ENCODE assay signal across 13 cellular contexts in the genomic region with DNA sequence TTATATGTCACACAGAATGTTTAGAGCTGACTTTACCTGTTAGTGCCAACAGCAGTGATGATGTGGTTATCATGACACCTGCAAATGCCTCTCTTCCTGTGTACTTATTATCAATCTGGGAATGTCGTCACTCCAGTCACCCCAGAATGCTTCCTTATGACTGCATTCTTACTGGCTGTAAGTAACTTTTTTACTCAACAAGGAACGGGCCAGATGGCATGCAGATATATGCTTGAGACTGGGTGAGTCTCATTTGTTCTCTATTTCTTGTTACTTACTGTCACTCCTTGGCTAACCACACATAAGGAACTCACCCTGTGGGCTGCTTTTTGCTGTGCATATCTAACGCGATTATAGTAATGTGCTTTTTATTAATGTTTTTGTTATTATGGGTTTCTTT.
DNase-seq lines count a peak whose midpoint lies in the region; ATAC-seq and FAIRE-seq lines count a peak whose summit lies in the region.
"Had no signal": no experiment of that assay in that cellular context is flagged by ENCODE, and none has a peak within 500 bp of the region (broad histone marks: within the 10 kb centered on the region; RNA-seq: fewer than 3 reads in every experiment).

No MANE protein-coding gene starts in this region.

- DNase-seq in GM19239 (ENCODE audit: insufficient read length, low spot score) (no peak), KG1 (lab: John Stamatoyannopoulos, UW) (peak; percentile 11)
- DNase-seq in activated naive CD4-positive, alpha-beta T cell treated with anti-CD3 and anti-CD28 coated beads, Interleukin-2, amount 10 ng/mL, durations not matched to agents 7 days and 5 days, result no peak
- DNase-seq: activated T-cell treated with anti-CD3 and anti-CD28 coated beads, Interleukin-2, amount 50 U/mL, for 1 hour; CD8-positive, alpha-beta T cell; GF-D8; lower lobe of right lung; NCI-H1092 had no signal

- no peaks in the 10 kb centered on the region for H3K9me3 Mint-ChIP-seq in dendritic cell treated with granulocyte-macrophage colony-stimulating factor and Interleukin-4, amounts not matched to agents 40 ng/mL and 50 ng/mL, for 4 days
- H3K9me3 Mint-ChIP-seq in stimulated activated memory B cell treated with anti-CD40 and anti-IgM and Interleukin-4, amounts not matched to agents 10 μg/mL and 1 μg/mL and 100 μg/mL, for 72 hours, result no peaks in the 10 kb centered on the region
- no peaks in the 10 kb centered on the region for H3K9me3 Mint-ChIP-seq in activated naive CD4-positive, alpha-beta T cell treated with anti-CD3 and anti-CD28 coated beads, Interleukin-2, amount 10 ng/mL, durations not matched to agents 7 days and 5 days
- H3K9me3 Mint-ChIP-seq: CD8-positive, alpha-beta T cell had no signal

- no peaks in the 10 kb centered on the region for H3K36me3 Mint-ChIP-seq in dendritic cell treated with granulocyte-macrophage colony-stimulating factor and Interleukin-4, amounts not matched to agents 40 ng/mL and 50 ng/mL, for 4 days (ENCODE audit: low read depth)
- no peaks in the 10 kb centered on the region for H3K36me3 Mint-ChIP-seq in stimulated activated memory B cell treated with anti-CD40 and anti-IgM and Interleukin-4, amounts not matched to agents 10 μg/mL and 1 μg/mL and 100 μg/mL, for 72 hours
- no peaks in the 10 kb centered on the region for H3K36me3 Mint-ChIP-seq in activated naive CD4-positive, alpha-beta T cell treated with anti-CD3 and anti-CD28 coated beads, Interleukin-2, amount 10 ng/mL, durations not matched to agents 7 days and 5 days
- H3K36me3 Mint-ChIP-seq: CD8-positive, alpha-beta T cell had no signal

- intact Hi-C loops in dendritic cell treated with granulocyte-macrophage colony-stimulating factor and Interleukin-4, amounts not matched to agents 40 ng/mL and 50 ng/mL, for 4 days (cut with micrococcal nuclease), result no loop called here

- ATAC-seq in stimulated activated memory B cell treated with anti-CD40 and anti-IgM and Interleukin-4, amounts not matched to agents 10 μg/mL and 1 μg/mL and 100 μg/mL, for 72 hours, result peak; percentile 49
- ATAC-seq in HG02623 (IDR thresholded peaks at IDR 0.05; ENCODE audit: unreplicated experiment) (no peak), HG03025 (IDR thresholded peaks at IDR 0.05; ENCODE audit: low FRiP score, unreplicated experiment) (no peak), GM18873 (IDR thresholded peaks at IDR 0.05; ENCODE audit: low FRiP score, unreplicated experiment) (no peak)
- ATAC-seq: CD8-positive, alpha-beta T cell had no signal

- peak overlapping the region; percentile 55 for H3K27ac Mint-ChIP-seq in dendritic cell treated with granulocyte-macrophage colony-stimulating factor and Interleukin-4, amounts not matched to agents 40 ng/mL and 50 ng/mL, for 4 days
- peak overlapping the region; percentile 79 for H3K27ac Mint-ChIP-seq in stimulated activated memory B cell treated with anti-CD40 and anti-IgM and Interleukin-4, amounts not matched to agents 10 μg/mL and 1 μg/mL and 100 μg/mL, for 72 hours
- no peak overlapping the region for H3K27ac Mint-ChIP-seq in activated naive CD4-positive, alpha-beta T cell treated with anti-CD3 and anti-CD28 coated beads, Interleukin-2, amount 10 ng/mL, durations not matched to agents 7 days and 5 days
- H3K27ac Mint-ChIP-seq: CD8-positive, alpha-beta T cell had no signal

- H3K4me3 Mint-ChIP-seq in dendritic cell treated with granulocyte-macrophage colony-stimulating factor and Interleukin-4, amounts not matched to agents 40 ng/mL and 50 ng/mL, for 4 days, result no peak overlapping the region
- H3K4me3 Mint-ChIP-seq in stimulated activated memory B cell treated with anti-CD40 and anti-IgM and Interleukin-4, amounts not matched to agents 10 μg/mL and 1 μg/mL and 100 μg/mL, for 72 hours, result peak overlapping the region; percentile 5
- H3K4me3 Mint-ChIP-seq in activated naive CD4-positive, alpha-beta T cell treated with anti-CD3 and anti-CD28 coated beads, Interleukin-2, amount 10 ng/mL, durations not matched to agents 7 days and 5 days, result no peak overlapping the region
- H3K4me3 Mint-ChIP-seq: CD8-positive, alpha-beta T cell had no signal

- peak; percentile 72 for FAIRE-seq in GM19239 (lab: Jason Lieb, UNC)

- H3K4me1 Mint-ChIP-seq in dendritic cell treated with granulocyte-macrophage colony-stimulating factor and Interleukin-4, amounts not matched to agents 40 ng/mL and 50 ng/mL, for 4 days (ENCODE audit: low read depth), result peaks cover 30% of the 10 kb centered on the region
- H3K4me1 Mint-ChIP-seq in stimulated activated memory B cell treated with anti-CD40 and anti-IgM and Interleukin-4, amounts not matched to agents 10 μg/mL and 1 μg/mL and 100 μg/mL, for 72 hours, result peaks cover 61% of the 10 kb centered on the region
- H3K4me1 Mint-ChIP-seq in activated naive CD4-positive, alpha-beta T cell treated with anti-CD3 and anti-CD28 coated beads, Interleukin-2, amount 10 ng/mL, durations not matched to agents 7 days and 5 days, result no peaks in the 10 kb centered on the region

- CTCF ChIA-PET in activated naive CD4-positive, alpha-beta T cell treated with anti-CD3 and anti-CD28 coated beads, Interleukin-2, amount 10 ng/mL, durations not matched to agents 7 days and 5 days (lab: Charles Lee), result no interaction called here

- no peaks in the 10 kb centered on the region for H3K27me3 Mint-ChIP-seq in dendritic cell treated with granulocyte-macrophage colony-stimulating factor and Interleukin-4, amounts not matched to agents 40 ng/mL and 50 ng/mL, for 4 days
- H3K27me3 Mint-ChIP-seq in stimulated activated memory B cell treated with anti-CD40 and anti-IgM and Interleukin-4, amounts not matched to agents 10 μg/mL and 1 μg/mL and 100 μg/mL, for 72 hours, result no peaks in the 10 kb centered on the region
- H3K27me3 Mint-ChIP-seq in activated naive CD4-positive, alpha-beta T cell treated with anti-CD3 and anti-CD28 coated beads, Interleukin-2, amount 10 ng/mL, durations not matched to agents 7 days and 5 days, result no peaks in the 10 kb centered on the region
